In the genomic region with DNA sequence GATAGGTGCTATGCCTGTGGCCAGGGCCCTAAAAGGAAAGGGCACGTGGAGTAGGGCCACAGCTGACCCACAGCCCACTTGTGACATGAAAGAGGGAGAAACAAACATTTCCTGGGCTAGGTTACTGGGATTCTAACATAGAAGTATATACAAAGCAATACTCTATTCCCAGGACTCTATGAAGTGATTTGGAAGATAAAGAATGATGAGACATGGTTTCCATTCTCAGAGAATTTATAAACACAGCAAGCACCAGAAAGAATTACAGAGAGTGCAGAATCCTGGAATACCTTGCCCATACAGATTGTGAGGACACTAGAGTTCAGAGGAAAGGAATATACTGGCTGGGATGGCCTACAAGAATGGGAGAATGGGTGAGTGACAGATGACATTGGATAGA, we compare ENCODE assay signal across 25 cellular contexts.
"Had no signal": no experiment of that assay in that cellular context is flagged by ENCODE, and none has a peak within 500 bp of the region (broad histone marks: within the 10 kb centered on the region; RNA-seq: fewer than 3 reads in every experiment).

No MANE protein-coding gene starts in this region.

- H3K36me3 ChIP-seq: ascending aorta, cardiac muscle cell, SJSA1 had no signal

- H3K27ac Mint-ChIP-seq: activated B cell treated with CpG ODN at 0.5 μM for 24 hours; activated CD4-positive, alpha-beta T cell treated with anti-CD3 and anti-CD28 coated beads, Interleukin-2, amount 10 ng/mL, durations not matched to agents 24 days and 14 days; activated CD8-positive, alpha-beta memory T cell treated with anti-CD3 and anti-CD28 coated beads, Interleukin-2, amount 10 ng/mL, durations not matched to agents 7 days and 5 days; activated naive CD4-positive, alpha-beta T cell treated with anti-CD3 and anti-CD28 coated beads, Interleukin-2, amount 50 U/mL, for 24 hours; activated T-cell treated with anti-CD3 and anti-CD28 coated beads, Interleukin-2, amount 50 U/mL, for 24 hours; activated T-helper 1 cell treated with anti-CD3 and anti-CD28 coated beads, Interleukin-12 subunit alpha, Interleukin-12 subunit beta, Interleukin-2, Interleukin-4 antibody, amounts not matched to agents 30 ng/mL and 10 ng/mL and 1 ng/mL, durations not matched to agents 14 hours and 24 hours and 36 hours had no signal

- H3K4me3 ChIP-seq: ascending aorta, cardiac muscle cell, SJSA1 had no signal

- H3K36me3 Mint-ChIP-seq: activated CD8-positive, alpha-beta memory T cell treated with anti-CD3 and anti-CD28 coated beads, Interleukin-2, amount 10 ng/mL, durations not matched to agents 7 days and 5 days; activated naive CD4-positive, alpha-beta T cell treated with anti-CD3 and anti-CD28 coated beads, Interleukin-2, amount 50 U/mL, for 24 hours had no signal

- H3K9me3 Mint-ChIP-seq: activated B cell treated with CpG ODN at 0.5 μM for 24 hours; activated CD4-positive, alpha-beta T cell treated with anti-CD3 and anti-CD28 coated beads, Interleukin-2, amount 10 ng/mL, durations not matched to agents 24 days and 14 days; activated naive CD4-positive, alpha-beta T cell treated with anti-CD3 and anti-CD28 coated beads, Interleukin-2, amount 50 U/mL, for 24 hours; activated T-cell treated with anti-CD3 and anti-CD28 coated beads, Interleukin-2, amount 50 U/mL, for 24 hours; activated T-helper 1 cell treated with anti-CD3 and anti-CD28 coated beads, Interleukin-12 subunit alpha, Interleukin-12 subunit beta, Interleukin-2, Interleukin-4 antibody, amounts not matched to agents 30 ng/mL and 10 ng/mL and 1 ng/mL, durations not matched to agents 14 hours and 24 hours and 36 hours had no signal

- H3K27me3 ChIP-seq: ascending aorta, cardiac muscle cell, SJSA1 had no signal

- H3K4me3 Mint-ChIP-seq: activated B cell treated with CpG ODN at 0.5 μM for 24 hours; activated CD4-positive, alpha-beta T cell treated with anti-CD3 and anti-CD28 coated beads, Interleukin-2, amount 10 ng/mL, durations not matched to agents 24 days and 14 days; activated CD8-positive, alpha-beta memory T cell treated with anti-CD3 and anti-CD28 coated beads, Interleukin-2, amount 10 ng/mL, durations not matched to agents 7 days and 5 days; activated naive CD4-positive, alpha-beta T cell treated with anti-CD3 and anti-CD28 coated beads, Interleukin-2, amount 50 U/mL, for 24 hours; activated T-cell treated with anti-CD3 and anti-CD28 coated beads, Interleukin-2, amount 50 U/mL, for 24 hours; activated T-helper 1 cell treated with anti-CD3 and anti-CD28 coated beads, Interleukin-12 subunit alpha, Interleukin-12 subunit beta, Interleukin-2, Interleukin-4 antibody, amounts not matched to agents 30 ng/mL and 10 ng/mL and 1 ng/mL, durations not matched to agents 14 hours and 24 hours and 36 hours; brain had no signal

- H3K27ac ChIP-seq: ascending aorta, cardiac muscle cell, SJSA1 had no signal

- H3K4me1 Mint-ChIP-seq: activated B cell treated with CpG ODN at 0.5 μM for 24 hours; activated CD4-positive, alpha-beta T cell treated with anti-CD3 and anti-CD28 coated beads, Interleukin-2, amount 10 ng/mL, durations not matched to agents 24 days and 14 days; activated naive CD4-positive, alpha-beta T cell treated with anti-CD3 and anti-CD28 coated beads, Interleukin-2, amount 50 U/mL, for 24 hours had no signal

- ATAC-seq: activated CD8-positive, alpha-beta memory T cell treated with anti-CD3 and anti-CD28 coated beads, Interleukin-2, amount 10 ng/mL, durations not matched to agents 7 days and 5 days; PC-3; SK-N-SH treated with all-trans-retinoic acid at 6 μM for 48 hours had no signal

- H3K27me3 Mint-ChIP-seq: activated B cell treated with CpG ODN at 0.5 μM for 24 hours; activated CD4-positive, alpha-beta T cell treated with anti-CD3 and anti-CD28 coated beads, Interleukin-2, amount 10 ng/mL, durations not matched to agents 24 days and 14 days; activated CD8-positive, alpha-beta memory T cell treated with anti-CD3 and anti-CD28 coated beads, Interleukin-2, amount 10 ng/mL, durations not matched to agents 7 days and 5 days; activated naive CD4-positive, alpha-beta T cell treated with anti-CD3 and anti-CD28 coated beads, Interleukin-2, amount 50 U/mL, for 24 hours; brain had no signal

- H3K4me1 ChIP-seq: ascending aorta had no signal

- DNase-seq: activated B cell treated with CpG ODN at 0.5 μM for 24 hours; activated CD4-positive, alpha-beta T cell treated with anti-CD3 and anti-CD28 coated beads for 1 hour; activated CD4-positive, alpha-beta T cell treated with anti-CD3 and anti-CD28 coated beads, Interleukin-2, amount 10 ng/mL, durations not matched to agents 24 days and 14 days; activated CD4-positive, alpha-beta T cell treated with anti-CD3 and anti-CD28 coated beads, Interleukin-2, amount 50 U/mL, for 48 hours; activated CD8-positive, alpha-beta memory T cell treated with anti-CD3 and anti-CD28 coated beads, Interleukin-2, amount 10 ng/mL, durations not matched to agents 7 days and 5 days; activated effector memory CD4-positive, alpha-beta T cell treated with Interleukin-2 at 50 U/mL for 16 hours; activated naive CD4-positive, alpha-beta T cell; activated T-cell treated with anti-CD3 and anti-CD28 coated beads, Interleukin-2, amount 50 U/mL, for 24 hours; amniotic stem cell; Kasumi-1; NCI-H1105 treated with DMSO at 0.1 percent for 48 hours; NCI-H1436 treated with DMSO at 0.1 percent for 48 hours; NCI-H187; NCI-H2081; NCI-H524; PC-3; SHP77; SW 1271 had no signal

- H3K9me3 ChIP-seq: ascending aorta, SJSA1 had no signal
